In the genomic region with DNA sequence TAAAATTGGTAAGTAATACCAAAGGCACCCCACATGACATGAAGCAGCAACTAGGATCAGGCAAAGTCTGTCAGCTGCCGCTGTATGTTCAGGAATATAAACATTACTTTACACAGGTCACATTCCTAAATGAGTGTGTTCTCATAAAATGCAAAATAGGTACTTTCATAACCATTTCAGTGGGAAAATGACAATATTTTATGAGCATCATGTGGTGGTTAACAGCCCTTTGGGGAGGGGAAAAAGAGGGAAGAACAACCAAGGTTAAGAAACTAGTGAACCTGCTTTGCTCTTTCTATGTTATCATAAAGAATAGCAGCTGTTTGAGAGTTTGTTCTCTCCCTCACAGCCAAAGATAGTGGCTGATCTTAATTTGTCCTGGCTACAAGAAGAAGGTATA, we compare ENCODE assay signal across 24 cellular contexts.
A peak's percentile ranks its signal among the peaks of the same experiment; 100 is the strongest.
DNase-seq lines count a peak whose midpoint lies in the region; FAIRE-seq and TF ChIP-seq lines count a peak whose summit lies in the region.
"Had no signal": no experiment of that assay in that cellular context is flagged by ENCODE, and none has a peak within 500 bp of the region (broad histone marks: within the 10 kb centered on the region; RNA-seq: fewer than 3 reads in every experiment).

No MANE protein-coding gene starts in this region.

- no peak overlapping the region for H3K18ac ChIP-seq in H9 (ENCODE audit: insufficient read length, low read depth, low read length)

- H3K4me3 ChIP-seq in OCI-LY3 (ENCODE audit: low read length) (no peak overlapping the region), colonic mucosa (no peak overlapping the region)
- H3K4me3 ChIP-seq: gastrocnemius medialis, GM23248, lower lobe of right lung, upper lobe of left lung had no signal

- H2AFZ ChIP-seq in H9 (ENCODE audit: low read length) (no peak overlapping the region), OCI-LY3 (ENCODE audit: low read depth, low read length) (no peak overlapping the region)
- H2AFZ ChIP-seq: GM23248 had no signal

- H3K27ac Mint-ChIP-seq in H9 (peak overlapping the region in 2 of 3 experiments; percentile 75 to 86; a peak in 4 of 7 replicates), osteocyte (ENCODE audit: unreplicated experiment) (peak overlapping the region; percentile 32)
- H3K27ac Mint-ChIP-seq: activated CD4-positive, alpha-beta T cell treated with anti-CD3 and anti-CD28 coated beads, Interleukin-2, amount 10 ng/mL, durations not matched to agents 7 days and 5 days; activated CD8-positive, alpha-beta memory T cell treated with anti-CD3 and anti-CD28 coated beads, Interleukin-2, amount 10 ng/mL, durations not matched to agents 7 days and 5 days; activated naive CD4-positive, alpha-beta T cell treated with anti-CD3 and anti-CD28 coated beads, Interleukin-2, amount 50 U/mL, for 24 hours had no signal

- no peak overlapping the region for H3K23ac ChIP-seq in H9 (ENCODE audit: insufficient read length, low read depth, low read length)

- H3K27ac ChIP-seq in H9 (ENCODE audit: insufficient read length, low read depth, low read length) (no peak overlapping the region), OCI-LY3 (ENCODE audit: low read length) (no peak overlapping the region), colonic mucosa (peak overlapping the region; percentile 6)
- H3K27ac ChIP-seq: gastrocnemius medialis, GM23248, lower lobe of right lung, upper lobe of left lung had no signal

- H3K36me3 ChIP-seq in OCI-LY3 (replicated peaks; ENCODE audit: low read depth, low read length) (no peaks in the 10 kb centered on the region), colonic mucosa (no peaks in the 10 kb centered on the region)
- H3K36me3 ChIP-seq: gastrocnemius medialis, upper lobe of left lung had no signal

- H3K4me3 Mint-ChIP-seq in H9 (no peak overlapping the region), osteocyte (ENCODE audit: unreplicated experiment) (no peak overlapping the region)
- H3K4me3 Mint-ChIP-seq: activated CD4-positive, alpha-beta T cell treated with anti-CD3 and anti-CD28 coated beads, Interleukin-2, amount 10 ng/mL, durations not matched to agents 7 days and 5 days; activated CD8-positive, alpha-beta memory T cell treated with anti-CD3 and anti-CD28 coated beads, Interleukin-2, amount 10 ng/mL, durations not matched to agents 7 days and 5 days; activated naive CD4-positive, alpha-beta T cell treated with anti-CD3 and anti-CD28 coated beads, Interleukin-2, amount 50 U/mL, for 24 hours had no signal

- H4K91ac ChIP-seq in H9 (ENCODE audit: insufficient read length, low read depth, low read length), result no peak overlapping the region

- H3K4ac ChIP-seq in H9 (ENCODE audit: low read depth, low read length), result no peak overlapping the region

- H3K36me3 Mint-ChIP-seq in H9 (ENCODE audit: insufficient read depth in 1 of 3, low read depth in 3 of 3) (peaks cover 3 to 7% (median 6%) of the 10 kb centered on the region in 3 experiments; a peak in 4 of 7 replicates), osteocyte (ENCODE audit: unreplicated experiment) (no peaks in the 10 kb centered on the region)
- H3K36me3 Mint-ChIP-seq: activated CD8-positive, alpha-beta memory T cell treated with anti-CD3 and anti-CD28 coated beads, Interleukin-2, amount 10 ng/mL, durations not matched to agents 7 days and 5 days; activated naive CD4-positive, alpha-beta T cell treated with anti-CD3 and anti-CD28 coated beads, Interleukin-2, amount 50 U/mL, for 24 hours had no signal

- H3K79me2 ChIP-seq in H9 (ENCODE audit: insufficient read depth, low read length), result peaks cover 8% of the 10 kb centered on the region; the same call in 1 of the 2 replicates
- H3K79me2 ChIP-seq in OCI-LY3 (ENCODE audit: low read length), result no peaks in the 10 kb centered on the region

- H3K27me3 Mint-ChIP-seq in H9 (ENCODE audit: low read depth) (no peaks in the 10 kb centered on the region), osteocyte (ENCODE audit: unreplicated experiment) (no peaks in the 10 kb centered on the region)

- H3K56ac ChIP-seq in H9 (ENCODE audit: insufficient read length, low read depth, low read length), result no peak overlapping the region

- peaks cover 3% of the 10 kb centered on the region for H3K79me1 ChIP-seq in H9 (ENCODE audit: insufficient read depth, low read depth, low read length, poor library complexity, severe bottlenecking)

- no peak overlapping the region for H2BK5ac ChIP-seq in H9 (ENCODE audit: insufficient read length, low read length)

- TF ChIP-seq POLR2A in GM12891 (IDR thresholded peaks at IDR 0.05; ENCODE audit: low read depth, low read length), result no peak

- intact Hi-C loops in colonic mucosa (cut with DNase I), result no loop called here

- H4K8ac ChIP-seq in H9 (replicated peaks; ENCODE audit: insufficient read length, low read depth, low read length), result no peak overlapping the region

- H4K20me1 ChIP-seq in H9 (ENCODE audit: control insufficient read depth, insufficient read depth, insufficient read length) (no peaks in the 10 kb centered on the region), OCI-LY3 (ENCODE audit: insufficient read depth, low read length) (no peaks in the 10 kb centered on the region)

- peaks cover 44 to 48% of the 10 kb centered on the region in 2 experiments for H3K4me1 Mint-ChIP-seq in H9
- H3K4me1 Mint-ChIP-seq in osteocyte (ENCODE audit: unreplicated experiment), result peaks cover 30% of the 10 kb centered on the region
- H3K4me1 Mint-ChIP-seq: activated CD4-positive, alpha-beta T cell treated with anti-CD3 and anti-CD28 coated beads, Interleukin-2, amount 10 ng/mL, durations not matched to agents 7 days and 5 days; activated CD8-positive, alpha-beta memory T cell treated with anti-CD3 and anti-CD28 coated beads, Interleukin-2, amount 10 ng/mL, durations not matched to agents 7 days and 5 days; activated naive CD4-positive, alpha-beta T cell treated with anti-CD3 and anti-CD28 coated beads, Interleukin-2, amount 50 U/mL, for 24 hours had no signal

- no peak overlapping the region for H3K14ac ChIP-seq in H9 (ENCODE audit: insufficient read depth, low read length)

- no peaks in the 10 kb centered on the region for H3K23me2 ChIP-seq in H9 (ENCODE audit: insufficient read length, low read depth, low read length, poor library complexity, severe bottlenecking)

- H3K4me2 ChIP-seq in H9 (ENCODE audit: insufficient read depth, insufficient read length, low read length), result peak overlapping the region; percentile 2
- peak overlapping the region; percentile 30 for H3K4me2 ChIP-seq in OCI-LY3 (ENCODE audit: low read length)

- TF ChIP-seq CTCF in H9 (conservative IDR thresholded peaks at IDR 0.05) (no peak), OCI-LY3 (IDR thresholded peaks at IDR 0.05; ENCODE audit: low read depth, low read length) (no peak), colonic mucosa (IDR thresholded peaks at IDR 0.05) (no peak), osteocyte (IDR thresholded peaks at IDR 0.05) (no peak)

- no peak overlapping the region for H2BK15ac ChIP-seq in H9 (ENCODE audit: low read depth, low read length)

- H4K5ac ChIP-seq in H9 (ENCODE audit: insufficient read length, low read depth, low read length), result no peak overlapping the region

- H2BK20ac ChIP-seq in H9 (ENCODE audit: low read depth, low read length, poor library complexity, severe bottlenecking), result no peak overlapping the region

- no peak overlapping the region for H3T11ph ChIP-seq in H9 (ENCODE audit: low read length)

- no CpG with 5 or more reads among the region's 1 CpG for WGBS in H9 (ENCODE audit: extremely low coverage, insufficient read length, low lambda C conversion rate)

- peaks cover 5% of the 10 kb centered on the region; the same call in 1 of the 2 replicates for H3K4me1 ChIP-seq in H9 (ENCODE audit: insufficient read depth, low read length)
- peaks cover 14% of the 10 kb centered on the region for H3K4me1 ChIP-seq in OCI-LY3 (ENCODE audit: low read length)
- H3K4me1 ChIP-seq in colonic mucosa, result no peaks in the 10 kb centered on the region
- H3K4me1 ChIP-seq: lower lobe of right lung, upper lobe of left lung had no signal

- no peak for FAIRE-seq in GM12891 (lab: Jason Lieb, UNC)

- H3K9ac ChIP-seq in H9 (ENCODE audit: extremely low read depth, insufficient read length, low read length) (no peak overlapping the region), OCI-LY3 (ENCODE audit: low read length) (no peak overlapping the region), colonic mucosa (ENCODE audit: low read depth in 2 of 2, low read length in 2 of 2) (no peak overlapping the region)
- H3K9ac ChIP-seq: GM23248 had no signal

- H2BK12ac ChIP-seq in H9 (ENCODE audit: insufficient read length, low read depth, low read length), result no peak overlapping the region

- no peaks in the 10 kb centered on the region for H3K9me3 Mint-ChIP-seq in H9
- H3K9me3 Mint-ChIP-seq in osteocyte (ENCODE audit: unreplicated experiment), result no peaks in the 10 kb centered on the region
- H3K9me3 Mint-ChIP-seq: activated CD4-positive, alpha-beta T cell treated with anti-CD3 and anti-CD28 coated beads, Interleukin-2, amount 10 ng/mL, durations not matched to agents 7 days and 5 days; activated naive CD4-positive, alpha-beta T cell treated with anti-CD3 and anti-CD28 coated beads, Interleukin-2, amount 50 U/mL, for 24 hours had no signal

- H3K27me3 ChIP-seq in H9 (ENCODE audit: insufficient read depth, low read length), result no peaks in the 10 kb centered on the region
- no peaks in the 10 kb centered on the region for H3K27me3 ChIP-seq in OCI-LY3 (ENCODE audit: low read depth, low read length)
- no peaks in the 10 kb centered on the region for H3K27me3 ChIP-seq in colonic mucosa
- H3K27me3 ChIP-seq: gastrocnemius medialis, upper lobe of left lung had no signal

- no peak for DNase-seq in H9
- no peak for DNase-seq in colonic mucosa
- no peak for DNase-seq in osteocyte (ENCODE audit: extremely low spot score, unreplicated experiment)
- DNase-seq in NCI-H2029 (lab: John Stamatoyannopoulos, UW), result no peak
- DNase-seq in SKM-1 (lab: John Stamatoyannopoulos, UW; ENCODE audit: unreplicated experiment), result no peak
- DNase-seq in SW480 (ENCODE audit: low spot score), result no peak
- DNase-seq in GM12891 (ENCODE audit: insufficient read length, low spot score), result no peak
- DNase-seq: activated CD4-positive, alpha-beta T cell treated with anti-CD3 and anti-CD28 coated beads, Interleukin-2, amount 10 ng/mL, durations not matched to agents 7 days and 5 days; activated CD8-positive, alpha-beta memory T cell treated with anti-CD3 and anti-CD28 coated beads, Interleukin-2, amount 10 ng/mL, durations not matched to agents 7 days and 5 days; aorta; C1 segment of cervical spinal cord; Calu3; effector memory CD4-positive, alpha-beta T cell; gastrocnemius medialis; GM23248; islet precursor cell; lower lobe of right lung; MM.1S; NCI-H526 treated with DMSO at 0.1 percent for 48 hours; occipital lobe; stimulated activated CD8-positive, alpha-beta memory T cell treated with anti-CD3 and anti-CD28 coated beads, Interleukin-4, amount 100 ng/mL, for 48 hours; upper lobe of left lung had no signal

- no peak overlapping the region for H2BK120ac ChIP-seq in H9 (ENCODE audit: low read depth, low read length, poor library complexity, severe bottlenecking)

- H2AK5ac ChIP-seq in H9 (ENCODE audit: insufficient read length, low read length), result no peak overlapping the region

- H3K9me3 ChIP-seq in H9 (ENCODE audit: control insufficient read depth, low read depth, low read length) (no peaks in the 10 kb centered on the region), OCI-LY3 (ENCODE audit: insufficient read depth, low read length) (no peaks in the 10 kb centered on the region), colonic mucosa (no peaks in the 10 kb centered on the region)
- H3K9me3 ChIP-seq: gastrocnemius medialis, lower lobe of right lung, upper lobe of left lung had no signal
